In genomic region chr16:1475552-1476114, GRCh38 we compare ENCODE assay signal across 8 cellular contexts. TPM values are rescaled to one million over a fixed set of nuclear protein-coding genes. Genes with fewer than 3 reads are reported as not detected.
DNase-seq lines count a peak whose midpoint lies in the region; ATAC-seq lines count a peak whose summit lies in the region.
"Had no signal": no experiment of that assay in that cellular context is flagged by ENCODE, and none has a peak within 500 bp of the region (broad histone marks: within the 10 kb centered on the region; RNA-seq: fewer than 3 reads in every experiment).

No MANE protein-coding gene starts in this region.

- H3K27me3 ChIP-seq in stomach smooth muscle (ENCODE audit: control insufficient read depth in 1 of 2, insufficient read depth in 2 of 2, low read length in 2 of 2), result no peaks in the 10 kb centered on the region

- peak overlapping the region; percentile 83 to 90 for H3K4me3 ChIP-seq in stomach smooth muscle (ENCODE audit: low read length in 2 of 2)

- peak overlapping the region; percentile 85 for H3K27ac ChIP-seq in stomach smooth muscle (ENCODE audit: low read length)

- H3K4me1 Mint-ChIP-seq in activated T-helper 2 cell treated with anti-CD3 and anti-CD28 coated beads, Interferon-gamma antibody, Interleukin-2, Interleukin-4, amounts not matched to agents 10 μg/mL and 5 μg/mL and 100 μg/mL, durations not matched to agents 14 hours and 24 hours and 36 hours (ENCODE audit: low read depth), result peaks cover 7% of the 10 kb centered on the region
- peaks cover 33 to 40% of the 10 kb centered on the region in 2 donors for H3K4me1 Mint-ChIP-seq in immature natural killer cell

- peaks cover 0 to 2% of the 10 kb centered on the region in 2 donors for H3K9me3 ChIP-seq in stomach smooth muscle (ENCODE audit: control insufficient read depth in 2 of 2, low read length in 2 of 2)

- H3K9ac ChIP-seq in stomach smooth muscle (ENCODE audit: low read length in 2 of 2), result peak overlapping the region; percentile 92 to 97

- no peak for DNase-seq in activated T-helper 2 cell treated with anti-CD3 and anti-CD28 coated beads, Interferon-gamma antibody, Interleukin-2, Interleukin-4, amounts not matched to agents 10 μg/mL and 5 μg/mL and 100 μg/mL, durations not matched to agents 14 hours and 24 hours and 36 hours (ENCODE audit: low spot score)
- DNase-seq in immature natural killer cell (no peak), DMS79 treated with DMSO at 0.1 percent for 48 hours (lab: John Stamatoyannopoulos, UW) (no peak), D341Med (ENCODE audit: low spot score) (no peak)

- peak; percentile 3 for ATAC-seq in HG03108 (IDR thresholded peaks at IDR 0.05; ENCODE audit: unreplicated experiment)
- ATAC-seq in HG02759 (IDR thresholded peaks at IDR 0.05; ENCODE audit: unreplicated experiment), result no peak

- H3K9me3 Mint-ChIP-seq in activated T-helper 2 cell treated with anti-CD3 and anti-CD28 coated beads, Interferon-gamma antibody, Interleukin-2, Interleukin-4, amounts not matched to agents 10 μg/mL and 5 μg/mL and 100 μg/mL, durations not matched to agents 14 hours and 24 hours and 36 hours, result no peaks in the 10 kb centered on the region
- no peaks in the 10 kb centered on the region for H3K9me3 Mint-ChIP-seq in immature natural killer cell

- peak overlapping the region; percentile 77 for H3K27ac Mint-ChIP-seq in activated T-helper 2 cell treated with anti-CD3 and anti-CD28 coated beads, Interferon-gamma antibody, Interleukin-2, Interleukin-4, amounts not matched to agents 10 μg/mL and 5 μg/mL and 100 μg/mL, durations not matched to agents 14 hours and 24 hours and 36 hours
- H3K27ac Mint-ChIP-seq in immature natural killer cell, result peak overlapping the region; percentile 67 to 93 (median 87)

- peak overlapping the region; percentile 84 for H3K4me3 Mint-ChIP-seq in activated T-helper 2 cell treated with anti-CD3 and anti-CD28 coated beads, Interferon-gamma antibody, Interleukin-2, Interleukin-4, amounts not matched to agents 10 μg/mL and 5 μg/mL and 100 μg/mL, durations not matched to agents 14 hours and 24 hours and 36 hours (ENCODE audit: low read depth)
- H3K4me3 Mint-ChIP-seq in immature natural killer cell, result peak overlapping the region; percentile 77 to 87 (median 82)

- intact Hi-C loops in activated T-helper 2 cell treated with anti-CD3 and anti-CD28 coated beads, Interferon-gamma antibody, Interleukin-2, Interleukin-4, amounts not matched to agents 10 μg/mL and 5 μg/mL and 100 μg/mL, durations not matched to agents 14 hours and 24 hours and 36 hours (cut with micrococcal nuclease), result loop anchor here (2.0 kb wide), 3 partner anchors 17 to 67 kb away; partner anchors contain the start of genes TELO2 and UQCC4

- no peaks in the 10 kb centered on the region for H3K36me3 Mint-ChIP-seq in activated T-helper 2 cell treated with anti-CD3 and anti-CD28 coated beads, Interferon-gamma antibody, Interleukin-2, Interleukin-4, amounts not matched to agents 10 μg/mL and 5 μg/mL and 100 μg/mL, durations not matched to agents 14 hours and 24 hours and 36 hours (ENCODE audit: low read depth)
- H3K36me3 Mint-ChIP-seq in immature natural killer cell, result no peaks in the 10 kb centered on the region

- peaks cover 28% of the 10 kb centered on the region for H3K4me1 ChIP-seq in stomach smooth muscle (ENCODE audit: control insufficient read depth, insufficient read depth, low read length)

- H3K36me3 ChIP-seq in stomach smooth muscle (ENCODE audit: control insufficient read depth in 2 of 2, insufficient read depth in 2 of 2, low read length in 2 of 2), result no peaks in the 10 kb centered on the region

- H3K27me3 Mint-ChIP-seq in activated T-helper 2 cell treated with anti-CD3 and anti-CD28 coated beads, Interferon-gamma antibody, Interleukin-2, Interleukin-4, amounts not matched to agents 10 μg/mL and 5 μg/mL and 100 μg/mL, durations not matched to agents 14 hours and 24 hours and 36 hours (ENCODE audit: low read depth), result no peaks in the 10 kb centered on the region
- H3K27me3 Mint-ChIP-seq in immature natural killer cell (ENCODE audit: low read depth in 3 of 3), result peaks cover 2 to 15% (median 5%) of the 10 kb centered on the region in 3 donors

RNA-seq across cellular contexts. Expression of gene CLCN7, which starts 0.8 kb away (rescaled TPM):
- 52.2 and 54.3 TPM in 2 replicates for total RNA-seq in activated T-helper 2 cell treated with anti-CD3 and anti-CD28 coated beads, Interferon-gamma antibody, Interleukin-2, Interleukin-4, amounts not matched to agents 10 μg/mL and 5 μg/mL and 100 μg/mL, durations not matched to agents 14 hours and 24 hours and 36 hours
- 10 to 100 TPM; 19.8 to 44.8 (median 21.5) TPM for polyA plus RNA-seq in immature natural killer cell

RNA-seq across cellular contexts. Expression of gene PTX4, which starts 13.1 kb away (rescaled TPM):
- total RNA-seq in activated T-helper 2 cell treated with anti-CD3 and anti-CD28 coated beads, Interferon-gamma antibody, Interleukin-2, Interleukin-4, amounts not matched to agents 10 μg/mL and 5 μg/mL and 100 μg/mL, durations not matched to agents 14 hours and 24 hours and 36 hours, result not detected in 2 replicates
- not detected for polyA plus RNA-seq in immature natural killer cell
- total RNA-seq: myocyte had no signal

RNA-seq across cellular contexts. Expression of gene TELO2, which starts 17.5 kb away (rescaled TPM):
- 72.6 and 74.8 TPM in 2 replicates for total RNA-seq in activated T-helper 2 cell treated with anti-CD3 and anti-CD28 coated beads, Interferon-gamma antibody, Interleukin-2, Interleukin-4, amounts not matched to agents 10 μg/mL and 5 μg/mL and 100 μg/mL, durations not matched to agents 14 hours and 24 hours and 36 hours
- polyA plus RNA-seq in immature natural killer cell, result 10 to 100 TPM; 12.0 to 16.4 (median 12.3) TPM

RNA-seq across cellular contexts. Expression of gene CCDC154, which starts 31.3 kb away (rescaled TPM):
- total RNA-seq in activated T-helper 2 cell treated with anti-CD3 and anti-CD28 coated beads, Interferon-gamma antibody, Interleukin-2, Interleukin-4, amounts not matched to agents 10 μg/mL and 5 μg/mL and 100 μg/mL, durations not matched to agents 14 hours and 24 hours and 36 hours, result 0.80 and 1.2 TPM in 2 replicates
- polyA plus RNA-seq in immature natural killer cell, result not detected

RNA-seq across cellular contexts. Expression of gene PERCC1, which starts 44.8 kb away (rescaled TPM):
- not detected in 2 replicates for total RNA-seq in activated T-helper 2 cell treated with anti-CD3 and anti-CD28 coated beads, Interferon-gamma antibody, Interleukin-2, Interleukin-4, amounts not matched to agents 10 μg/mL and 5 μg/mL and 100 μg/mL, durations not matched to agents 14 hours and 24 hours and 36 hours
- not detected for polyA plus RNA-seq in immature natural killer cell
- total RNA-seq: myocyte had no signal
